ENCODE assay signal across 21 cellular contexts in the genomic region with DNA sequence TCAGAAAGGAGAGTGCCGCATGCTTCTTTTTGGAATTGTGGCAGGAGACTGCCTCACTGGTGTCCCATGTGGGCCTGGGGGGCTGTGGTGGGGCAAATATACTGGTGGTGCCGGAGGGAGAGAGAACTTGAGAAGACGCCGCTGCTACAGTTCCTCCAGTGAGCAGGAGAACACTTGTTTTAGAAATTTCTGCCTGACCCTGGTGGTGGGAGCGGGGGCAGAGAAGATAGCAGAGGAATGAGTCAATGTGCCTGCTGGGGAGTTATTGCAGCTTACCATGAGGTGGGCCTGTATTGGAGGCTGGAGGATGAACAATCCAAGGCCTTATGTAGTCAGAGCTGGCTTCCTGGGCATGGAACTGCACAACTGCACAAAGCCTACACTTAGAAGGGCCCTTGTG.
A peak's percentile ranks its signal among the peaks of the same experiment; 100 is the strongest.
DNase-seq lines count a peak whose midpoint lies in the region; ATAC-seq and TF ChIP-seq lines count a peak whose summit lies in the region.
"Had no signal": no experiment of that assay in that cellular context is flagged by ENCODE, and none has a peak within 500 bp of the region (broad histone marks: within the 10 kb centered on the region; RNA-seq: fewer than 3 reads in every experiment).

No MANE protein-coding gene starts in this region.

- no peak for TF ChIP-seq EP300 in gastroesophageal sphincter (IDR thresholded peaks at IDR 0.05)

- POLR2A ChIA-PET in MCF 10A (lab: Yijun Ruan, JAX) = interaction anchor here (1.0 kb wide), 1 partner anchor 9 kb away, joined by 3 read pairs; no protein-coding TSS in a partner anchor

- no peak overlapping the region for H3K9ac ChIP-seq in mammary epithelial cell (ENCODE audit: insufficient read depth, low read length)

- H3K27ac ChIP-seq in mammary epithelial cell (ENCODE audit: insufficient read depth, low read depth, low read length) = no peak overlapping the region
- H3K27ac ChIP-seq in gastroesophageal sphincter = no peak overlapping the region
- H3K27ac ChIP-seq: 22Rv1, heart right ventricle, pancreas, WERI-Rb-1 had no signal

- CTCF ChIA-PET in mammary epithelial cell (lab: Charles Lee; ENCODE audit: low non-redundant PET) = no interaction called here
- CTCF ChIA-PET in MCF 10A (lab: Yijun Ruan, JAX) = no interaction called here

- WGBS in mammary epithelial cell (ENCODE audit: low coverage, missing lambda C conversion rate) = 97% methylated on average over 4 of the region's 5 CpGs
- 89 to 100% methylated on average over 2 to 5 of the region's 5 CpGs for WGBS in gastroesophageal sphincter (ENCODE audit: low coverage in 1 of 2), 2 donors

- no peaks in the 10 kb centered on the region for H3K27me3 Mint-ChIP-seq in MCF 10A (ENCODE audit: insufficient read depth, unreplicated experiment)
- H3K27me3 Mint-ChIP-seq: type B pancreatic cell had no signal

- DNase-seq in mammary epithelial cell (peak; percentile 32), MCF 10A (ENCODE audit: unreplicated experiment) (no peak), astrocyte of the spinal cord (ENCODE audit: low read depth, low spot score) (peak; percentile 71), kidney glomerular epithelial cell (lab: John Stamatoyannopoulos, UW) (peak; percentile 16), pons (ENCODE audit: low spot score) (no peak), NCI-H748 treated with DMSO at 0.1 percent for 48 hours (lab: John Stamatoyannopoulos, UW) (no peak), HT-29 (ENCODE audit: low spot score) (no peak)
- DNase-seq: activated CD8-positive, alpha-beta T cell treated with anti-CD3 and anti-CD28 coated beads for 36 hours; activated naive CD8-positive, alpha-beta T cell treated with anti-CD3 and anti-CD28 coated beads, Interleukin-2, amount 10 ng/mL, durations not matched to agents 7 days and 5 days; activated T-cell treated with anti-CD3 and anti-CD28 coated beads, Interleukin-2, amount 50 U/mL, for 48 hours; CD4-positive, CD25-positive, alpha-beta regulatory T cell; heart right ventricle; KG1; NCI-H1417; NCI-H345; WERI-Rb-1 had no signal

- H3K4me3 ChIP-seq in mammary epithelial cell (replicated peaks in 1 of 3; ENCODE audit: insufficient read depth in 1 of 3, low read depth in 2 of 3, low read length in 3 of 3) (no peak overlapping the region), astrocyte of the spinal cord (ENCODE audit: low read depth, low read length) (no peak overlapping the region), gastroesophageal sphincter (no peak overlapping the region)
- H3K4me3 ChIP-seq: heart right ventricle, pancreas had no signal

- no peaks in the 10 kb centered on the region for H3K36me3 ChIP-seq in mammary epithelial cell (ENCODE audit: insufficient read depth, low read length)
- no peaks in the 10 kb centered on the region for H3K36me3 ChIP-seq in gastroesophageal sphincter
- H3K36me3 ChIP-seq: heart right ventricle, pancreas, WERI-Rb-1 had no signal

- in situ Hi-C loops in mammary epithelial cell (cut with MboI; ENCODE audit: low sequenced_read_pairs in 2 of 2) (no loop called here), astrocyte of the spinal cord (cut with HindIII; ENCODE audit: low sequenced_read_pairs) (no loop called here)

- dilution Hi-C loops in mammary epithelial cell (cut with HindIII; ENCODE audit: low sequenced_read_pairs) = no loop called here

- no peak overlapping the region for H3K4me2 ChIP-seq in mammary epithelial cell (ENCODE audit: insufficient read depth, low read depth, low read length)

- H2AFZ ChIP-seq in mammary epithelial cell (ENCODE audit: low read depth, low read length) = peak overlapping the region; percentile 34

- TF ChIP-seq CTCF in mammary epithelial cell (conservative IDR thresholded peaks at IDR 0.05 in 1 of 2, IDR thresholded peaks at IDR 0.05 in 1 of 2; ENCODE audit: extremely low read depth in 1 of 2, insufficient read depth in 1 of 2, low read depth in 1 of 2, low read length in 2 of 2) = no peak
- TF ChIP-seq CTCF in MCF 10A (IDR thresholded peaks at IDR 0.05; ENCODE audit: unreplicated experiment) = no peak
- TF ChIP-seq CTCF in astrocyte of the spinal cord (IDR thresholded peaks at IDR 0.05; ENCODE audit: low read depth, low read length) = no peak
- no peak for TF ChIP-seq CTCF in gastroesophageal sphincter (IDR thresholded peaks at IDR 0.05)

- BruUV-seq in mammary epithelial cell (replicated peaks; lab: Mats Ljungman, UMichigan) = no TSS peak
- no TSS peak for BruUV-seq in MCF 10A (replicated peaks; lab: Mats Ljungman, UMichigan)

- intact Hi-C loops in mammary epithelial cell (cut with micrococcal nuclease) (no loop called here), MCF 10A (cut with micrococcal nuclease) (no loop called here)

- H3K9me3 Mint-ChIP-seq in MCF 10A (ENCODE audit: unreplicated experiment) = peaks cover 7% of the 10 kb centered on the region
- H3K9me3 Mint-ChIP-seq: activated naive CD8-positive, alpha-beta T cell treated with anti-CD3 and anti-CD28 coated beads, Interleukin-2, amount 10 ng/mL, durations not matched to agents 7 days and 5 days had no signal

- H3K79me2 ChIP-seq in mammary epithelial cell (ENCODE audit: insufficient read depth, low read length) = no peaks in the 10 kb centered on the region

- H3K4me3 Mint-ChIP-seq in MCF 10A (ENCODE audit: unreplicated experiment) = no peak overlapping the region
- H3K4me3 Mint-ChIP-seq: activated CD8-positive, alpha-beta T cell treated with anti-CD3 and anti-CD28 coated beads for 36 hours; activated naive CD8-positive, alpha-beta T cell treated with anti-CD3 and anti-CD28 coated beads, Interleukin-2, amount 10 ng/mL, durations not matched to agents 7 days and 5 days; CD4-positive, CD25-positive, alpha-beta regulatory T cell; stimulated activated memory B cell treated with anti-CD40 and anti-IgM and Interleukin-4, amounts not matched to agents 10 μg/mL and 1 μg/mL and 100 μg/mL, for 72 hours; type B pancreatic cell had no signal

- no peaks in the 10 kb centered on the region for H3K9me3 ChIP-seq in mammary epithelial cell (replicated peaks; ENCODE audit: insufficient read depth, low read length)
- H3K9me3 ChIP-seq in gastroesophageal sphincter = peaks cover 0 to 13% (median 0%) of the 10 kb centered on the region in 3 donors
- H3K9me3 ChIP-seq: pancreas had no signal

- no peak overlapping the region for H3K27ac Mint-ChIP-seq in MCF 10A (ENCODE audit: low read depth, unreplicated experiment)
- H3K27ac Mint-ChIP-seq: activated CD8-positive, alpha-beta T cell treated with anti-CD3 and anti-CD28 coated beads for 36 hours; activated naive CD8-positive, alpha-beta T cell treated with anti-CD3 and anti-CD28 coated beads, Interleukin-2, amount 10 ng/mL, durations not matched to agents 7 days and 5 days; CD4-positive, CD25-positive, alpha-beta regulatory T cell; stimulated activated memory B cell treated with anti-CD40 and anti-IgM and Interleukin-4, amounts not matched to agents 10 μg/mL and 1 μg/mL and 100 μg/mL, for 72 hours; type B pancreatic cell had no signal

- TF ChIP-seq POLR2A in gastroesophageal sphincter (IDR thresholded peaks at IDR 0.05) = no peak

- no peaks in the 10 kb centered on the region for H3K27me3 ChIP-seq in mammary epithelial cell (ENCODE audit: insufficient read depth, low read length)
- no peaks in the 10 kb centered on the region for H3K27me3 ChIP-seq in gastroesophageal sphincter
- H3K27me3 ChIP-seq: heart right ventricle, pancreas had no signal

- peaks cover 7% of the 10 kb centered on the region for H3K4me1 Mint-ChIP-seq in MCF 10A (ENCODE audit: insufficient read depth, unreplicated experiment)
- H3K4me1 Mint-ChIP-seq: activated naive CD8-positive, alpha-beta T cell treated with anti-CD3 and anti-CD28 coated beads, Interleukin-2, amount 10 ng/mL, durations not matched to agents 7 days and 5 days; stimulated activated memory B cell treated with anti-CD40 and anti-IgM and Interleukin-4, amounts not matched to agents 10 μg/mL and 1 μg/mL and 100 μg/mL, for 72 hours had no signal

- H3K4me1 ChIP-seq in mammary epithelial cell (ENCODE audit: insufficient read depth, low read length) = peaks cover 12% of the 10 kb centered on the region
- H3K4me1 ChIP-seq in gastroesophageal sphincter = no peaks in the 10 kb centered on the region
- H3K4me1 ChIP-seq: heart right ventricle had no signal

- no peaks in the 10 kb centered on the region for H4K20me1 ChIP-seq in mammary epithelial cell (ENCODE audit: insufficient read depth, low read length)

- no peaks in the 10 kb centered on the region for H3K36me3 Mint-ChIP-seq in MCF 10A (ENCODE audit: insufficient read depth, unreplicated experiment)
- H3K36me3 Mint-ChIP-seq: activated naive CD8-positive, alpha-beta T cell treated with anti-CD3 and anti-CD28 coated beads, Interleukin-2, amount 10 ng/mL, durations not matched to agents 7 days and 5 days; CD4-positive, CD25-positive, alpha-beta regulatory T cell; type B pancreatic cell had no signal

- ATAC-seq in gastroesophageal sphincter = no peak
- ATAC-seq: activated CD8-positive, alpha-beta T cell treated with anti-CD3 and anti-CD28 coated beads for 36 hours; heart right ventricle; stimulated activated memory B cell treated with anti-CD40 and anti-IgM and Interleukin-4, amounts not matched to agents 10 μg/mL and 1 μg/mL and 100 μg/mL, for 72 hours had no signal

Comparison
In these comparisons a context has a peak if more than half of its experiments do, and no peak if none do; other contexts are left out.
1. DNase-seq: peak in mammary epithelial cell (single experiment), astrocyte of the spinal cord (single experiment) and kidney glomerular epithelial cell (single experiment); none in MCF 10A (single experiment), pons (single experiment), NCI-H748 treated with DMSO at 0.1 percent for 48 hours (single experiment) and HT-29 (single experiment).